9 cellular contexts compared by ENCODE assay signal in genomic region chr2:117470311-117471095, GRCh38.
DNase-seq lines count a peak whose midpoint lies in the region; ATAC-seq and TF ChIP-seq lines count a peak whose summit lies in the region.
"Had no signal": no experiment of that assay in that cellular context is flagged by ENCODE, and none has a peak within 500 bp of the region (broad histone marks: within the 10 kb centered on the region; RNA-seq: fewer than 3 reads in every experiment).

No MANE protein-coding gene starts in this region.

- no peaks in the 10 kb centered on the region for H3K9me3 Mint-ChIP-seq in activated CD4-positive, alpha-beta T cell treated with anti-CD3 and anti-CD28 coated beads, Interleukin-2, amount 10 ng/mL, durations not matched to agents 7 days and 5 days
- peaks cover 15% of the 10 kb centered on the region for H3K9me3 Mint-ChIP-seq in activated T-helper 17 cell treated with anti-CD3 and anti-CD28 coated beads, Interleukin-2, amount 50 U/mL, for 72 hours

- CTCF ChIA-PET in activated CD4-positive, alpha-beta T cell treated with anti-CD3 and anti-CD28 coated beads, Interleukin-2, amount 10 ng/mL, durations not matched to agents 7 days and 5 days (lab: Charles Lee) = no interaction called here

- POLR2A ChIA-PET in activated CD4-positive, alpha-beta T cell treated with anti-CD3 and anti-CD28 coated beads, Interleukin-2, amount 10 ng/mL, durations not matched to agents 7 days and 5 days (lab: Charles Lee) = no interaction called here

- H3K27me3 Mint-ChIP-seq in activated CD4-positive, alpha-beta T cell treated with anti-CD3 and anti-CD28 coated beads, Interleukin-2, amount 10 ng/mL, durations not matched to agents 7 days and 5 days = no peaks in the 10 kb centered on the region
- H3K27me3 Mint-ChIP-seq in activated T-helper 17 cell treated with anti-CD3 and anti-CD28 coated beads, Interleukin-2, amount 50 U/mL, for 72 hours = no peaks in the 10 kb centered on the region

- no peak overlapping the region for H3K27ac ChIP-seq in psoas muscle

- TF ChIP-seq CTCF in psoas muscle (IDR thresholded peaks at IDR 0.05) = peak; percentile 35

- H3K4me3 ChIP-seq in psoas muscle = no peak overlapping the region

- no peaks in the 10 kb centered on the region for H3K36me3 Mint-ChIP-seq in activated CD4-positive, alpha-beta T cell treated with anti-CD3 and anti-CD28 coated beads, Interleukin-2, amount 10 ng/mL, durations not matched to agents 7 days and 5 days (ENCODE audit: low read depth)
- H3K36me3 Mint-ChIP-seq in activated T-helper 17 cell treated with anti-CD3 and anti-CD28 coated beads, Interleukin-2, amount 50 U/mL, for 72 hours (ENCODE audit: low read depth) = no peaks in the 10 kb centered on the region
- H3K36me3 Mint-ChIP-seq: naive thymus-derived CD8-positive, alpha-beta T cell had no signal

- H3K27ac Mint-ChIP-seq in activated CD4-positive, alpha-beta T cell treated with anti-CD3 and anti-CD28 coated beads, Interleukin-2, amount 10 ng/mL, durations not matched to agents 7 days and 5 days = no peak overlapping the region
- H3K27ac Mint-ChIP-seq in activated T-helper 17 cell treated with anti-CD3 and anti-CD28 coated beads, Interleukin-2, amount 50 U/mL, for 72 hours = no peak overlapping the region
- H3K27ac Mint-ChIP-seq: naive thymus-derived CD8-positive, alpha-beta T cell had no signal

- H3K27me3 ChIP-seq in psoas muscle (ENCODE audit: insufficient read depth in 3 of 3, low read length in 2 of 3) = no peaks in the 10 kb centered on the region

- intact Hi-C loops in psoas muscle (cut with DNase I) = no loop called here

- no peaks in the 10 kb centered on the region for H3K36me3 ChIP-seq in psoas muscle (ENCODE audit: insufficient read depth in 1 of 2, low read depth in 1 of 2)

- H3K4me1 Mint-ChIP-seq in activated CD4-positive, alpha-beta T cell treated with anti-CD3 and anti-CD28 coated beads, Interleukin-2, amount 10 ng/mL, durations not matched to agents 7 days and 5 days = no peaks in the 10 kb centered on the region
- H3K4me1 Mint-ChIP-seq in activated T-helper 17 cell treated with anti-CD3 and anti-CD28 coated beads, Interleukin-2, amount 50 U/mL, for 72 hours = no peaks in the 10 kb centered on the region
- H3K4me1 Mint-ChIP-seq: naive thymus-derived CD8-positive, alpha-beta T cell had no signal

- H3K9me3 ChIP-seq in psoas muscle = no peaks in the 10 kb centered on the region

- 71 to 74% (median 73%) methylated on average over 7 of the region's 7 CpGs for WGBS in psoas muscle, 3 donors

- peak; percentile 36 for DNase-seq in activated CD4-positive, alpha-beta T cell treated with anti-CD3 and anti-CD28 coated beads, Interleukin-2, amount 10 ng/mL, durations not matched to agents 7 days and 5 days
- no peak for DNase-seq in activated CD4-positive, alpha-beta T cell treated with anti-CD3 and anti-CD28 coated beads, Interleukin-2, amount 50 U/mL, for 4 hours
- DNase-seq in NCI-H69 (lab: John Stamatoyannopoulos, UW) = peak; percentile 11
- peak; percentile 6 for DNase-seq in dermis blood vessel endothelial cell
- DNase-seq in psoas muscle = no peak

- H3K4me3 Mint-ChIP-seq in activated CD4-positive, alpha-beta T cell treated with anti-CD3 and anti-CD28 coated beads, Interleukin-2, amount 10 ng/mL, durations not matched to agents 7 days and 5 days = no peak overlapping the region
- H3K4me3 Mint-ChIP-seq in activated T-helper 17 cell treated with anti-CD3 and anti-CD28 coated beads, Interleukin-2, amount 50 U/mL, for 72 hours = no peak overlapping the region
- H3K4me3 Mint-ChIP-seq: naive thymus-derived CD8-positive, alpha-beta T cell had no signal

- no peaks in the 10 kb centered on the region for H3K4me1 ChIP-seq in psoas muscle

- peak; percentile 82 for ATAC-seq in HG02759 (IDR thresholded peaks at IDR 0.05; ENCODE audit: unreplicated experiment)
- ATAC-seq in psoas muscle = no peak
- ATAC-seq in HG02884 (IDR thresholded peaks at IDR 0.05; ENCODE audit: unreplicated experiment) = no peak
- no peak for ATAC-seq in activated T-helper 17 cell treated with anti-CD3 and anti-CD28 coated beads, Interleukin-2, amount 50 U/mL, for 72 hours (replicated peaks)
- ATAC-seq: naive thymus-derived CD8-positive, alpha-beta T cell had no signal

Comparison
In these comparisons a context has a peak if more than half of its experiments do, and no peak if none do; other contexts are left out.
1. DNase-seq: peak in activated CD4-positive, alpha-beta T cell treated with anti-CD3 and anti-CD28 coated beads, Interleukin-2, amount 10 ng/mL, durations not matched to agents 7 days and 5 days (single experiment), NCI-H69 (single experiment) and dermis blood vessel endothelial cell (single experiment); none in activated CD4-positive, alpha-beta T cell treated with anti-CD3 and anti-CD28 coated beads, Interleukin-2, amount 50 U/mL, for 4 hours (0 of 2) and psoas muscle (0 of 2).